Comparison of ENCODE assay signal across 6 cellular contexts in the genomic region with DNA sequence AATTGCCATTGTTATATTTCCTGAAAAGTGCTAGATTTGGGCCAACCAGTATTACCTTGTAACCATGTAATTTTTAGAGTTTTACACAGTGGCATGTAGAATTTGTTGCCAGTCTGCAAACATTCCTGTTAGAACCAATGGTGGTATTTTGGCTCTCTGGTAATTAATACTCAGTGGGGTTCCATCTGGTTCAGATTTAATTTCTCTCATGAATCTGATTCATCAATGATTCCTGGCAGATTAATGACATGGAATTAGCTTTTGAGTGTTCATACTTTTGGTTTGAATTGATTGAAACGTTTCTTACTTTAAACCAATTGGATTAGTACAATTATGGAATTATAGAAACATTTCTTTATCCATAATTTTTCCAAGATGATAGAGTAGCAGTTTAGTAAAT.
"Had no signal": no experiment of that assay in that cellular context is flagged by ENCODE, and none has a peak within 500 bp of the region (broad histone marks: within the 10 kb centered on the region; RNA-seq: fewer than 3 reads in every experiment).

No MANE protein-coding gene starts in this region.

- DNase-seq: H9, HCEC 1CT, IMR-90, KG1 had no signal

- H3K4me3 ChIP-seq: GM23338, K562 had no signal

- ATAC-seq: GM23338, K562 had no signal
